8 cellular contexts compared by ENCODE assay signal in the genomic region with DNA sequence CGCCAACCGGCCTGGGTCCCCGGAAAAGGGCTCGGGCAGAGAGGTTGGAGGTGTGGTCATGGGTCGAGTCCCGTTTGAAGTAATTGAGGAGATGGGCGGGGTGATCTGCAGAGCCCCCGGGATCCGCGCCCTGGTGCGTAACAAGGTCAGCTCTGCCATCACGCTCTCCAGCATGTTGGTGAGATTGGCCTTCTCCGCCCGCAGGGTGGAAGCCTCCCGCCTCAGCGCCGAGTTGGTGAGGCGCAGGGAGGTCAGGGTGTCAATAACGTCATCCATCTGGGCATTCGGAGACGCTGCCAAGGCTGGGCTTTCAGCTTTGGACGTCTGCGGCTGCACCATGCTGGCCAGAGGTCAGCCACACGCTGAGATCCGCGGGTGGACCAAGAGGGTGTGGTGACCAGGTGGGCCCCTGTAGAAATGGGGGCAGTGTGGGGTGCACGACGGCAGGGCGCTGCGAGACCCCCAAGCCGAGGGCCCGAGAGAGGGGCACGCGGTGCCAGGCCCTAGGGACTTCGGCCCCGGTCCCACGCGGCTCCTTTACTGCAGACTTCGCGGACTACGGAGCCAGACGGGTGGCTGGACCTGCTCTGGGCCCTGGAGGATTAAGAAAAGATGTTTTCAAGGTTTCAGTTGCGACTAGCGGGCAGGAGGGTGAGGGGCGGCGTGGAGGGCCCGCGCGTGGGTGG. TPM values are rescaled to one million over a fixed set of nuclear protein-coding genes. Genes with fewer than 3 reads are reported as not detected.
DNase-seq lines count a peak whose midpoint lies in the region; ATAC-seq and TF ChIP-seq lines count a peak whose summit lies in the region.

No MANE protein-coding gene starts in this region.

- POLR2A ChIA-PET in PC-3 (lab: Charles Lee; ENCODE audit: unreplicated experiment): no interaction called here

- peak overlapping the region; percentile 92 for H3K9ac ChIP-seq in PC-3 (ENCODE audit: low read length)
- peak overlapping the region; percentile 86 for H3K9ac ChIP-seq in mucosa of stomach (ENCODE audit: low read length)

- intact Hi-C loops in PC-3 (cut with micrococcal nuclease): no loop called here

- peak overlapping the region; percentile 93 for H3K4me2 ChIP-seq in PC-3 (ENCODE audit: low read length)

- peaks cover 38 to 39% of the 10 kb centered on the region in 2 donors for H3K4me1 Mint-ChIP-seq in effector memory CD8-positive, alpha-beta T cell (ENCODE audit: low read depth in 2 of 2)

- H3K4me3 ChIP-seq in PC-3 (ENCODE audit: low read length) (peak overlapping the region; percentile 75), mucosa of stomach (ENCODE audit: low read length) (peak overlapping the region; percentile 31)

- CTCF ChIA-PET in PC-3 (lab: Charles Lee): no interaction called here

- H3F3A ChIP-seq in PC-3 (ENCODE audit: low read length, unreplicated experiment): no peaks in the 10 kb centered on the region

- peaks cover 10% of the 10 kb centered on the region; the same call in 1 of the 2 replicates for H3K4me1 ChIP-seq in PC-3 (ENCODE audit: insufficient read depth, low read length)
- H3K4me1 ChIP-seq in mucosa of stomach (ENCODE audit: control insufficient read depth, insufficient read depth, low read length): peaks cover 40% of the 10 kb centered on the region

- H3K27ac ChIP-seq in PC-3 (ENCODE audit: low read length): peak overlapping the region; percentile 57

- peak overlapping the region; percentile 95 to 96 for H3K27ac Mint-ChIP-seq in effector memory CD8-positive, alpha-beta T cell

- BruUV-seq in PC-3 (replicated peaks; lab: Mats Ljungman, UMichigan): no TSS peak

- H2AFZ ChIP-seq in PC-3 (ENCODE audit: low read length): peak overlapping the region; percentile 63

- peak; percentile 13 for DNase-seq in GM04504 (ENCODE audit: low read depth)
- DNase-seq in PC-3: no peak
- DNase-seq in effector memory CD8-positive, alpha-beta T cell: no peak
- DNase-seq in NCI-H1048 (lab: John Stamatoyannopoulos, UW): no peak
- DNase-seq in NCI-H510A (lab: John Stamatoyannopoulos, UW): no peak
- DNase-seq in NCI-H774 (lab: John Stamatoyannopoulos, UW): no peak

- no peaks in the 10 kb centered on the region for H3K9me3 Mint-ChIP-seq in effector memory CD8-positive, alpha-beta T cell

- H3K9me3 ChIP-seq in PC-3 (ENCODE audit: low read length): no peaks in the 10 kb centered on the region
- no peaks in the 10 kb centered on the region for H3K9me3 ChIP-seq in mucosa of stomach (ENCODE audit: control insufficient read depth, low read length)

- peaks cover 24% of the 10 kb centered on the region for H3K79me2 ChIP-seq in PC-3 (ENCODE audit: low read length)

- H3K36me3 Mint-ChIP-seq in effector memory CD8-positive, alpha-beta T cell (ENCODE audit: insufficient read depth): peaks cover 46% of the 10 kb centered on the region

- peak overlapping the region; percentile 66 to 73 for H3K4me3 Mint-ChIP-seq in effector memory CD8-positive, alpha-beta T cell

- peak; percentile 20 for ATAC-seq in PC-3
- ATAC-seq in effector memory CD8-positive, alpha-beta T cell (replicated peaks): no peak
- no peak for ATAC-seq in HG03571 (IDR thresholded peaks at IDR 0.05; ENCODE audit: unreplicated experiment)

- no peaks in the 10 kb centered on the region for H4K20me1 ChIP-seq in PC-3 (ENCODE audit: low read length)

- no peak for TF ChIP-seq CTCF in PC-3 (conservative IDR thresholded peaks at IDR 0.05; ENCODE audit: low read depth, low read length)

- H3K27me3 ChIP-seq in PC-3 (ENCODE audit: low read length): no peaks in the 10 kb centered on the region
- H3K27me3 ChIP-seq in mucosa of stomach (ENCODE audit: control insufficient read depth, insufficient read depth, low read length): no peaks in the 10 kb centered on the region

- H3K27me3 Mint-ChIP-seq in effector memory CD8-positive, alpha-beta T cell: no peaks in the 10 kb centered on the region

- H3K9me2 ChIP-seq in PC-3 (replicated peaks; ENCODE audit: low read length): no peaks in the 10 kb centered on the region

- H3K36me3 ChIP-seq in PC-3 (ENCODE audit: low read depth, low read length): peaks cover 5% of the 10 kb centered on the region; the same call in 1 of the 2 replicates
- peaks cover 7% of the 10 kb centered on the region for H3K36me3 ChIP-seq in mucosa of stomach (ENCODE audit: control insufficient read depth, insufficient read depth, low read length)

RNA-seq across cellular contexts. Expression of gene RTL6, which starts 0.7 kb away (rescaled TPM):
- total RNA-seq in PC-3 (2014; rRNA removed): 13.0 and 15.8 TPM in 2 replicates
